9 cellular contexts compared by ENCODE assay signal in genomic region chr13:35979378-35979911, GRCh38.
DNase-seq lines count a peak whose midpoint lies in the region; ATAC-seq and TF ChIP-seq lines count a peak whose summit lies in the region.
"Had no signal": no experiment of that assay in that cellular context is flagged by ENCODE, and none has a peak within 500 bp of the region (broad histone marks: within the 10 kb centered on the region; RNA-seq: fewer than 3 reads in every experiment).

No MANE protein-coding gene starts in this region.

- ATAC-seq in left cardiac atrium = peak; percentile 85 to 89
- ATAC-seq in GM21619 (IDR thresholded peaks at IDR 0.05; ENCODE audit: unreplicated experiment) = no peak
- ATAC-seq in HG03039 (IDR thresholded peaks at IDR 0.05; ENCODE audit: unreplicated experiment) = no peak

- intact Hi-C loops in ascending aorta (cut with DNase I) (loop anchor here (2.0 kb wide), 2 partner anchors 367 to 757 kb away; partner anchors contain the start of gene SPART), left cardiac atrium (cut with DNase I) (loop anchor here (1.0 to 5.0 kb wide), 3 partner anchors 293 to 758 kb away; no protein-coding TSS in a partner anchor)

- H3K9ac ChIP-seq in rectal smooth muscle tissue (ENCODE audit: low read length) = no peak overlapping the region

- DNase-seq in COLO829 (ENCODE audit: low spot score) (peak; percentile 80), ascending aorta (ENCODE audit: low spot score in 2 of 2) (peak; percentile 17 to 93), left cardiac atrium (peak; percentile 74), NCI-H2171 treated with DMSO at 0.1 percent for 48 hours (lab: John Stamatoyannopoulos, UW) (no peak)
- DNase-seq in activated CD4-positive, CD25-positive, alpha-beta regulatory T cell (lab: John Stamatoyannopoulos, UW) = no peak

- H3K27me3 ChIP-seq in ascending aorta (no peaks in the 10 kb centered on the region), rectal smooth muscle tissue (ENCODE audit: control insufficient read depth, insufficient read depth, low read length) (no peaks in the 10 kb centered on the region)
- H3K27me3 ChIP-seq: neutrophil had no signal

- H3K36me3 ChIP-seq in ascending aorta = no peaks in the 10 kb centered on the region
- H3K36me3 ChIP-seq in rectal smooth muscle tissue (ENCODE audit: control insufficient read depth, insufficient read depth, low read length) = no peaks in the 10 kb centered on the region
- H3K36me3 ChIP-seq: neutrophil had no signal

- no peaks in the 10 kb centered on the region for H3K9me3 ChIP-seq in ascending aorta
- H3K9me3 ChIP-seq: neutrophil had no signal

- no peak overlapping the region for H3K4me3 ChIP-seq in ascending aorta
- H3K4me3 ChIP-seq in rectal smooth muscle tissue (ENCODE audit: low read length) = no peak overlapping the region

- peaks cover 0 to 7% of the 10 kb centered on the region in 2 donors for H3K4me1 ChIP-seq in ascending aorta
- peaks cover 3% of the 10 kb centered on the region for H3K4me1 ChIP-seq in rectal smooth muscle tissue (ENCODE audit: control insufficient read depth, insufficient read depth, low read length)

- no peak for TF ChIP-seq CTCF in ascending aorta (IDR thresholded peaks at IDR 0.05)

- H3K27ac ChIP-seq in ascending aorta (peak overlapping the region; percentile 69 to 71), rectal smooth muscle tissue (ENCODE audit: low read depth, low read length) (peak overlapping the region; percentile 42)
- H3K27ac ChIP-seq: neutrophil had no signal

Comparison
In these comparisons a context has a peak if more than half of its experiments do, and no peak if none do; other contexts are left out.
1. DNase-seq: peak in COLO829 (single experiment), ascending aorta (2 of 2) and left cardiac atrium (single experiment); none in activated CD4-positive, CD25-positive, alpha-beta regulatory T cell (0 of 4) and NCI-H2171 treated with DMSO at 0.1 percent for 48 hours (single experiment).
2. ATAC-seq: peak in left cardiac atrium (2 of 2); none in GM21619 (single experiment) and HG03039 (single experiment).